ENCODE assay signal across 1 cellular context in genomic region chr1:230113230-230113604, GRCh38.
TF ChIP-seq lines count a peak whose summit lies in the region.

No MANE protein-coding gene starts in this region.

TF ChIP-seq in H1, 55 proteins besides CTCF, POLR2A, EP300 and RAD21:
- TF ChIP-seq USF2 (IDR thresholded peaks at IDR 0.05; ENCODE audit: low read length) (no peak), KDM4A (IDR thresholded peaks at IDR 0.05; ENCODE audit: low read depth, low read length, severe bottlenecking) (no peak), CTBP2 (IDR thresholded peaks at IDR 0.05; ENCODE audit: borderline replicate concordance, insufficient read depth, insufficient read length, low read length) (no peak), JUND (IDR thresholded peaks at IDR 0.05; ENCODE audit: low read length) (no peak), CREB1 (IDR thresholded peaks at IDR 0.05) (no peak), RNF2 (IDR thresholded peaks at IDR 0.05; ENCODE audit: borderline replicate concordance, low read depth, low read length, missing control alignments, poor library complexity, severe bottlenecking) (no peak)
TF ChIP-seq in H1: peak in this region for 0.
